In genomic region chr3:44338010-44338827, GRCh38 we compare ENCODE assay signal across 8 cellular contexts. TPM values are rescaled to one million over a fixed set of nuclear protein-coding genes. Genes with fewer than 3 reads are reported as not detected.
DNase-seq lines count a peak whose midpoint lies in the region; ATAC-seq, FAIRE-seq and TF ChIP-seq lines count a peak whose summit lies in the region.

Gene TCAIM (plus strand): TSS chr3:44338766. CDS start chr3:44354783, 16,017 bp downstream.

- peak; percentile 93 for DNase-seq in BE2C
- DNase-seq in GM19239 (ENCODE audit: insufficient read length, low spot score) = peak; percentile 91
- DNase-seq in NCI-H524 treated with DMSO at 0.1 percent for 48 hours (lab: John Stamatoyannopoulos, UW) = peak; percentile 70
- peak; percentile 99 for DNase-seq in activated CD4-positive, alpha-beta T cell treated with anti-CD3 and anti-CD28 coated beads for 48 hours
- DNase-seq in colonic mucosa = peak; percentile 98
- DNase-seq in left colon = peak; percentile 99
- peak; percentile 99 for DNase-seq in stimulated activated CD4-positive, alpha-beta T cell treated with anti-CD3 and anti-CD28 coated beads, Interleukin-1b, Interleukin-23, amount 100 ng/mL, for 48 hours

- no peak for TF ChIP-seq CTCF in BE2C (IDR thresholded peaks at IDR 0.05; ENCODE audit: low read depth, low read length)
- TF ChIP-seq CTCF in colonic mucosa (IDR thresholded peaks at IDR 0.05) = no peak

- intact Hi-C loops in colonic mucosa (cut with DNase I) = loop anchor here (10.0 kb wide), 1 partner anchor 177 kb away; no protein-coding TSS in a partner anchor
- intact Hi-C loops in left colon (cut with DNase I, micrococcal nuclease) = no loop called here

- FAIRE-seq in GM19239 (lab: Jason Lieb, UNC) = peak; percentile 96

- H3K4me3 ChIP-seq in BE2C (ENCODE audit: low read depth, low read length) = peak within 1 kb of the TSS; percentile 83
- H3K4me3 ChIP-seq in colonic mucosa = peak within 1 kb of the TSS; percentile 63

- H3K9me3 ChIP-seq in BE2C = no peaks in the 10 kb centered on the region
- H3K9me3 ChIP-seq in colonic mucosa = no peaks in the 10 kb centered on the region

- peak within 1 kb of the TSS; percentile 91 to 98 for H3K9ac ChIP-seq in colonic mucosa (ENCODE audit: low read depth in 2 of 2, low read length in 2 of 2)

- H3K27me3 ChIP-seq in BE2C (no peaks in the 10 kb centered on the region), colonic mucosa (no peaks in the 10 kb centered on the region)

- H3K27ac ChIP-seq in colonic mucosa = peak within 1 kb of the TSS; percentile 85

- ATAC-seq in HG03457 (IDR thresholded peaks at IDR 0.05; ENCODE audit: unreplicated experiment) = peak; percentile 89
- ATAC-seq in left colon = peak; percentile 96

- H3K4me1 ChIP-seq in BE2C (no peaks in the 10 kb centered on the region), colonic mucosa (peaks cover 5% of the 10 kb centered on the region)

- H3K36me3 ChIP-seq in BE2C = no peaks in the 10 kb centered on the region
- no peaks in the 10 kb centered on the region for H3K36me3 ChIP-seq in colonic mucosa

RNA-seq across cellular contexts. Expression of gene TCAIM, which starts in this region (rescaled TPM):
- 6.7 TPM for polyA plus RNA-seq in BE2C (2012; ENCODE audit: insufficient read depth, insufficient read length, low read depth)
- total RNA-seq in colonic mucosa = 10 to 100 TPM; 20.2 to 26.2 TPM
- 10 to 100 TPM; 19.4 to 22.2 TPM for total RNA-seq in left colon

Comparison
In these comparisons a context has a peak if more than half of its experiments do, and no peak if none do; other contexts are left out.
1. Peak in every context shown above with its lines: DNase-seq, ATAC-seq, H3K4me3 ChIP-seq and H3K27ac ChIP-seq.